In the genomic region with DNA sequence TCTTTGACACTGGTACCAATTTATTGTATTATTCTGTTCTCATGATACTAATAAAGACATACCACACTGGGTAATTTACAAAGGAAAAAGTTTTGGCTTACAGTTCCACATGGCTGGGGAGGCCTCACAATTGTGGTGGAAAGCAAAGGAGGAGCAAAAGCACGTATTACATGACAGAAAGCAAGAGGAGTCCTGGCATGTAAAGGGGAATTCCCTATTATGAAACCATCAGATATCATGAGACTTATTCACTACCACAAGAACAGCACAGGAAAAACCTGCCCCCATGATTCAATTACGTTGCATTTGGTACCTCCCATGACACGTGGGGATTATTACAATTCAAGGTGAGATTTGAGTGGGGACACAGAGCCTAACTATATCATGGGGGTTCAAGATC, we compare ENCODE assay signal across 20 cellular contexts. TPM values are rescaled to one million over a fixed set of nuclear protein-coding genes. Genes with fewer than 3 reads are reported as not detected.
"Had no signal": no experiment of that assay in that cellular context is flagged by ENCODE, and none has a peak within 500 bp of the region (broad histone marks: within the 10 kb centered on the region; RNA-seq: fewer than 3 reads in every experiment).

No MANE protein-coding gene starts in this region.

- H3K36me3 ChIP-seq: gastroesophageal sphincter, SJCRH30, transverse colon had no signal

- H3K4me1 ChIP-seq: gastroesophageal sphincter, psoas muscle, SJCRH30 had no signal

- FAIRE-seq: endothelial cell of umbilical vein had no signal

- H3K9me3 ChIP-seq: gastroesophageal sphincter, psoas muscle, transverse colon had no signal

- H3K4me3 ChIP-seq: gastroesophageal sphincter, psoas muscle, SJCRH30, transverse colon had no signal

- H3K4me1 Mint-ChIP-seq: neural crest cell; stimulated activated memory B cell treated with anti-CD40 and anti-IgM and Interleukin-4, amounts not matched to agents 10 μg/mL and 1 μg/mL and 100 μg/mL, for 72 hours had no signal

- H3K27me3 ChIP-seq: gastroesophageal sphincter, SJCRH30, transverse colon had no signal

- DNase-seq: activated CD4-positive, alpha-beta T cell treated with anti-CD3 and anti-CD28 coated beads for 48 hours; activated CD8-positive, alpha-beta memory T cell treated with anti-CD3 and anti-CD28 coated beads for 24 hours; activated naive CD4-positive, alpha-beta T cell; effector CD8-positive, alpha-beta T cell; islet precursor cell; psoas muscle; SJCRH30; stimulated activated CD4-positive, alpha-beta T cell treated with anti-CD3 and anti-CD28 coated beads, Interleukin-1b, Interleukin-23, amount 100 ng/mL, for 48 hours; T-helper 2 cell; transverse colon had no signal

- H3K27ac Mint-ChIP-seq: stimulated activated memory B cell treated with anti-CD40 and anti-IgM and Interleukin-4, amounts not matched to agents 10 μg/mL and 1 μg/mL and 100 μg/mL, for 72 hours; WTC11 had no signal

- H3K27ac ChIP-seq: gastroesophageal sphincter, psoas muscle, SJCRH30, transverse colon had no signal

- H3K36me3 Mint-ChIP-seq: stimulated activated memory B cell treated with anti-CD40 and anti-IgM and Interleukin-4, amounts not matched to agents 10 μg/mL and 1 μg/mL and 100 μg/mL, for 72 hours had no signal

- H3K4me3 Mint-ChIP-seq: neural crest cell; stimulated activated memory B cell treated with anti-CD40 and anti-IgM and Interleukin-4, amounts not matched to agents 10 μg/mL and 1 μg/mL and 100 μg/mL, for 72 hours; WTC11 had no signal

- ATAC-seq: gastroesophageal sphincter; left lobe of liver; psoas muscle; sciatic nerve; stimulated activated memory B cell treated with anti-CD40 and anti-IgM and Interleukin-4, amounts not matched to agents 10 μg/mL and 1 μg/mL and 100 μg/mL, for 72 hours; WTC11 had no signal

RNA-seq across cellular contexts. Expression of gene SLC22A2, which starts 43.4 kb away (rescaled TPM):
- total RNA-seq: endothelial cell of umbilical vein, left lobe of liver, lung microvascular endothelial cell, neural crest cell, osteocyte, sciatic nerve, subcutaneous adipose tissue, transverse colon had no signal
- polyA plus RNA-seq: endothelial cell of umbilical vein had no signal
